ENCODE assay signal across 8 cellular contexts in the genomic region with DNA sequence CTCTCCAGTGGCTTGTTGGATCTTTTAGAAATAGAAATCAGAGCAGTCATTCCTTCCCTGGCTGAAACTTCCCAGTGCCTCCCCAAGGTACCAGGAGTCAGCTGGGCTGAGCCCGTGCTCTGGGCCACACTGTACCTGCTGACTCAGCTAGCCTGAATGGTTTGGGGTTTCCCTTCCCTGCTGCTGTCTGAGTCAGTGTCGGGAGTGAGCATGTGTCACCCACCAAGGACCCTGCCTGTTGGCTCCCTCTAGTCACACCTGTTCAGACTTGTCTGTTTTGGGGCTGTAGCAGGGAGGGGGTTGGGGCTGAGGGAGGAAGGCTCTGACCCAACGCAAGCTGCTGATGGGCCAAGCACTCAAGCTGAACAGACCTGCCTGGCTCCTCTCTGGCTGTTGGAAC.
DNase-seq lines count a peak whose midpoint lies in the region; ATAC-seq, FAIRE-seq and TF ChIP-seq lines count a peak whose summit lies in the region.
"Not testable (repeated sequence)": the region's sequence is repeated elsewhere in the genome, so short reads cannot be mapped to it uniquely, and the experiment has no call there.

No MANE protein-coding gene starts in this region.

- not testable (repeated sequence) for BruUV-seq in GM12878 (replicated peaks; lab: Mats Ljungman, UMichigan)

- not testable (repeated sequence) for H3K79me2 ChIP-seq in GM12878 (ENCODE audit: control insufficient read depth, insufficient read depth, low read length)

- not testable (repeated sequence) for H3K27me3 Mint-ChIP-seq in activated CD8-positive, alpha-beta memory T cell treated with anti-CD3 and anti-CD28 coated beads, Interleukin-2, amount 10 ng/mL, durations not matched to agents 7 days and 5 days

- no CpG with 5 or more reads among the region's 3 CpGs for WGBS in GM12878 (ENCODE audit: insufficient coverage, insufficient replicate concordance, low lambda C conversion rate, missing lambda C conversion rate)
- WGBS in heart right ventricle, 2 donors = no CpG with 5 or more reads among the region's 3 CpGs

- CTCF ChIA-PET in activated CD8-positive, alpha-beta memory T cell treated with anti-CD3 and anti-CD28 coated beads, Interleukin-2, amount 10 ng/mL, durations not matched to agents 7 days and 5 days (lab: Charles Lee); GM12878 (lab: Yijun Ruan, JAX): not testable (repeated sequence)

- not testable (repeated sequence) for H3K27ac Mint-ChIP-seq in activated CD8-positive, alpha-beta memory T cell treated with anti-CD3 and anti-CD28 coated beads, Interleukin-2, amount 10 ng/mL, durations not matched to agents 7 days and 5 days

- SMC1A ChIA-PET in GM12878 (lab: Charles Lee; ENCODE audit: uncharacterized antibody, unreplicated experiment) = not testable (repeated sequence)

- not testable (repeated sequence) for H3K9me3 ChIP-seq in RWPE2 (ENCODE audit: severe bottlenecking); GM12878 (replicated peaks; ENCODE audit: control insufficient read depth, insufficient read depth, low read length); heart right ventricle

- H3K36me3 ChIP-seq in RWPE2 (ENCODE audit: low read depth); GM12878 (ENCODE audit: control insufficient read depth in 2 of 2, insufficient read depth in 2 of 2, low read length in 1 of 2); heart right ventricle: not testable (repeated sequence)

- intact Hi-C loops in GM12878 (cut with micrococcal nuclease; ENCODE audit: unreplicated experiment); heart right ventricle (cut with DNase I): not testable (repeated sequence)

- FAIRE-seq in GM12878 (lab: Jason Lieb, UNC) = not testable (repeated sequence)

- H4K20me1 ChIP-seq in GM12878 (ENCODE audit: control insufficient read depth, insufficient read depth) = not testable (repeated sequence)

- not testable (repeated sequence) for DNase-seq in RWPE2 (ENCODE audit: low spot score); activated CD8-positive, alpha-beta memory T cell treated with anti-CD3 and anti-CD28 coated beads, Interleukin-2, amount 10 ng/mL, durations not matched to agents 7 days and 5 days; GM12878 (ENCODE audit: low read depth, low spot score); heart right ventricle; omental fat pad (ENCODE audit: low spot score); stimulated activated naive CD8-positive, alpha-beta T cell treated with anti-CD3 and anti-CD28 coated beads, Interleukin-15, Interleukin-2, amounts not matched to agents 100 U/mL and 50 U/mL, for 24 hours

- not testable (repeated sequence) for H3K4me3 ChIP-seq in RWPE2 (ENCODE audit: severe bottlenecking); GM12878; heart right ventricle

- not testable (repeated sequence) for TF ChIP-seq EP300 in GM12878 (IDR thresholded peaks at IDR 0.05; ENCODE audit: borderline replicate concordance in 1 of 2, control insufficient read depth in 1 of 2, low read depth in 2 of 2, low read length in 2 of 2)

- in situ Hi-C loops in GM12878 (cut with MboI) = not testable (repeated sequence)

- H3K4me2 ChIP-seq in GM12878 (ENCODE audit: control insufficient read depth, insufficient read depth) = not testable (repeated sequence)

- H3K9ac ChIP-seq in GM12878 (ENCODE audit: control insufficient read depth, insufficient read depth, low read length) = not testable (repeated sequence)

- H3K4me1 ChIP-seq in RWPE2 (ENCODE audit: insufficient read depth, poor library complexity, severe bottlenecking); GM12878 (ENCODE audit: control insufficient read depth, insufficient read depth, low read length); heart right ventricle: not testable (repeated sequence)

- not testable (repeated sequence) for H3K27me3 ChIP-seq in RWPE2 (ENCODE audit: insufficient read depth, poor library complexity, severe bottlenecking); GM12878 (replicated peaks in 1 of 2; ENCODE audit: control insufficient read depth in 2 of 2, insufficient read depth in 2 of 2, low read length in 1 of 2); heart right ventricle

- TF ChIP-seq POLR2A in GM12878 (IDR thresholded peaks at IDR 0.05; ENCODE audit: low read depth, low read length) = not testable (repeated sequence)

- POLR2A ChIA-PET in GM12878 (lab: Charles Lee) = not testable (repeated sequence)

- H3K4me3 Mint-ChIP-seq in activated CD8-positive, alpha-beta memory T cell treated with anti-CD3 and anti-CD28 coated beads, Interleukin-2, amount 10 ng/mL, durations not matched to agents 7 days and 5 days = not testable (repeated sequence)

- H3K4me1 Mint-ChIP-seq in activated CD8-positive, alpha-beta memory T cell treated with anti-CD3 and anti-CD28 coated beads, Interleukin-2, amount 10 ng/mL, durations not matched to agents 7 days and 5 days = not testable (repeated sequence)

- peak; percentile 51 for ATAC-seq in GM18511 (IDR thresholded peaks at IDR 0.05; ENCODE audit: unreplicated experiment)
- ATAC-seq in HG02759 (IDR thresholded peaks at IDR 0.05; ENCODE audit: unreplicated experiment) = peak; percentile 48
- ATAC-seq in RWPE2 (ENCODE audit: low read depth) = peak; percentile 97
- ATAC-seq in activated CD8-positive, alpha-beta memory T cell treated with anti-CD3 and anti-CD28 coated beads, Interleukin-2, amount 10 ng/mL, durations not matched to agents 7 days and 5 days = peak; percentile 49
- peak; percentile 93 for ATAC-seq in GM12878
- ATAC-seq in heart right ventricle = peak; percentile 36 to 79 (median 48)
- peak; percentile 86 for ATAC-seq in omental fat pad (ENCODE audit: low FRiP score)
- peak; percentile 97 for ATAC-seq in stimulated activated naive CD8-positive, alpha-beta T cell treated with anti-CD3 and anti-CD28 coated beads, Interleukin-15, Interleukin-2, amounts not matched to agents 100 U/mL and 50 U/mL, for 24 hours

- TF ChIP-seq RAD21 in GM12878 (IDR thresholded peaks at IDR 0.05; ENCODE audit: insufficient read depth, low read depth, low read length) = not testable (repeated sequence)

- H2AFZ ChIP-seq in GM12878 (ENCODE audit: control insufficient read depth, low read depth, low read length) = not testable (repeated sequence)

- not testable (repeated sequence) for H3K27ac ChIP-seq in RWPE2 (ENCODE audit: poor library complexity, severe bottlenecking); GM12878 (ENCODE audit: control insufficient read depth, insufficient read depth); heart right ventricle

- H3K9me3 Mint-ChIP-seq in activated CD8-positive, alpha-beta memory T cell treated with anti-CD3 and anti-CD28 coated beads, Interleukin-2, amount 10 ng/mL, durations not matched to agents 7 days and 5 days (ENCODE audit: low read depth) = not testable (repeated sequence)

- TF ChIP-seq CTCF in RWPE2 (IDR thresholded peaks at IDR 0.05; ENCODE audit: poor library complexity, severe bottlenecking); GM12878 (IDR thresholded peaks at IDR 0.05 in 2 of 3, conservative IDR thresholded peaks at IDR 0.05 in 1 of 3; ENCODE audit: control insufficient read depth in 2 of 3, extremely low read depth in 1 of 3, insufficient read depth in 1 of 3, low read depth in 3 of 3, low read length in 3 of 3); heart right ventricle (IDR thresholded peaks at IDR 0.05); omental fat pad (IDR thresholded peaks at IDR 0.05): not testable (repeated sequence)

- RAD21 ChIA-PET in GM12878 (lab: Charles Lee; ENCODE audit: unreplicated experiment) = not testable (repeated sequence)

- not testable (repeated sequence) for H3K36me3 Mint-ChIP-seq in activated CD8-positive, alpha-beta memory T cell treated with anti-CD3 and anti-CD28 coated beads, Interleukin-2, amount 10 ng/mL, durations not matched to agents 7 days and 5 days
